ENCODE assay signal across 15 cellular contexts in the genomic region with DNA sequence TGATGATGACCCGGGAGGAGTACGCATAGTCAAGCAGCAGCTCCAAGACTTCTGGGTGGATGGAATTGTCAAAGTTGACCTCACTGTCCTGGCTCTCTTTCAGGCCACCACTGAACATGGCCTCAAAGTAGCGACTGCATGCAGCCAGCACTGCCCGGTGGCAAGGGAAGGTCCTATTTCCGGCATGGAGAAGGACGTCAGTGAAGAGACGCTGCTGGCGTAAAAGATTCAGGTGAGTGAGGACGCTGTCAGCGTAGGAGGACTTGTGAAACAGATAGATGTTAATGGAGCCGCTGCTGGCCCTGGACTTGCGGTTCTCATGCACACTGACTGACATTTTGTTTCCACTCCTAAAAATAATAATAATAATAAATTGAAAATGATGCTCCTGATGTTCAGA. TPM values are rescaled to one million over a fixed set of nuclear protein-coding genes. Genes with fewer than 3 reads are reported as not detected.
A peak's percentile ranks its signal among the peaks of the same experiment; 100 is the strongest.
DNase-seq lines count a peak whose midpoint lies in the region; ATAC-seq, FAIRE-seq and TF ChIP-seq lines count a peak whose summit lies in the region.
"Had no signal": no experiment of that assay in that cellular context is flagged by ENCODE, and none has a peak within 500 bp of the region (broad histone marks: within the 10 kb centered on the region; RNA-seq: fewer than 3 reads in every experiment).

No MANE protein-coding gene starts in this region.

- H3K9me3 ChIP-seq in right cardiac atrium (ENCODE audit: control insufficient read depth, low read length) (no peaks in the 10 kb centered on the region), right atrium auricular region (no peaks in the 10 kb centered on the region), GM12878 (replicated peaks; ENCODE audit: control insufficient read depth, insufficient read depth, low read length) (no peaks in the 10 kb centered on the region)
- H3K9me3 ChIP-seq: BLaER1, SJCRH30 had no signal

- H3K27me3 ChIP-seq in right cardiac atrium (ENCODE audit: control insufficient read depth, insufficient read depth): no peaks in the 10 kb centered on the region
- H3K27me3 ChIP-seq in right atrium auricular region: no peaks in the 10 kb centered on the region
- H3K27me3 ChIP-seq in GM12878 (replicated peaks in 1 of 2; ENCODE audit: control insufficient read depth in 2 of 2, insufficient read depth in 2 of 2, low read length in 1 of 2): no peaks in the 10 kb centered on the region
- H3K27me3 ChIP-seq: BLaER1, SJCRH30 had no signal

- H3K36me3 ChIP-seq in right atrium auricular region: no peaks in the 10 kb centered on the region
- H3K36me3 ChIP-seq in GM12878 (ENCODE audit: control insufficient read depth in 2 of 2, insufficient read depth in 2 of 2, low read length in 1 of 2): peaks cover 14 to 16% of the 10 kb centered on the region in 2 experiments

- H3K9me3 Mint-ChIP-seq in mesothelial cell of epicardium: no peaks in the 10 kb centered on the region
- H3K9me3 Mint-ChIP-seq in type B pancreatic cell: peaks cover 4% of the 10 kb centered on the region
- no peaks in the 10 kb centered on the region for H3K9me3 Mint-ChIP-seq in activated naive CD8-positive, alpha-beta T cell treated with anti-CD3 and anti-CD28 coated beads for 36 hours
- H3K9me3 Mint-ChIP-seq: CD8-positive, alpha-beta memory T cell had no signal

- no peaks in the 10 kb centered on the region for H4K20me1 ChIP-seq in GM12878 (ENCODE audit: control insufficient read depth, insufficient read depth)

- in situ Hi-C loops in GM12878 (cut with MboI): loop anchor here (5.0 kb wide), 1 partner anchor 144 kb away; no protein-coding TSS in a partner anchor

- no peak for TF ChIP-seq EP300 in GM12878 (IDR thresholded peaks at IDR 0.05; ENCODE audit: borderline replicate concordance in 1 of 2, control insufficient read depth in 1 of 2, low read depth in 2 of 2, low read length in 2 of 2)

- H3K4me1 ChIP-seq in right cardiac atrium (ENCODE audit: control insufficient read depth, insufficient read depth, low read length) (peaks cover 13% of the 10 kb centered on the region), right atrium auricular region (peaks cover 0 to 46% of the 10 kb centered on the region in 2 donors), GM12878 (ENCODE audit: control insufficient read depth, insufficient read depth, low read length) (peaks cover 30% of the 10 kb centered on the region)

- peak overlapping the region; percentile 3; the same call in 1 of the 2 replicates for H3K4me2 ChIP-seq in GM12878 (ENCODE audit: control insufficient read depth, insufficient read depth)
- H3K4me2 ChIP-seq: BLaER1 had no signal

- H3K4me3 ChIP-seq in right cardiac atrium (ENCODE audit: low read length) (no peak overlapping the region), right atrium auricular region (peak overlapping the region in 1 of 2 donors; percentile 4), GM12878 (no peak overlapping the region)
- H3K4me3 ChIP-seq: BLaER1, SJCRH30 had no signal

- H3K4me1 Mint-ChIP-seq in mesothelial cell of epicardium (peaks cover 62% of the 10 kb centered on the region), type B pancreatic cell (ENCODE audit: unreplicated experiment) (peaks cover 58% of the 10 kb centered on the region)
- H3K4me1 Mint-ChIP-seq in activated naive CD8-positive, alpha-beta T cell treated with anti-CD3 and anti-CD28 coated beads for 36 hours: peaks cover 33% of the 10 kb centered on the region

- SMC1A ChIA-PET in GM12878 (lab: Charles Lee; ENCODE audit: uncharacterized antibody, unreplicated experiment): interaction anchor here (1.2 to 1.3 kb wide), 2 partner anchors 13 to 48 kb away, joined by 3 read pairs; no protein-coding TSS in a partner anchor

- peak overlapping the region; percentile 45 for H3K4me3 Mint-ChIP-seq in mesothelial cell of epicardium
- peak overlapping the region; percentile 95 for H3K4me3 Mint-ChIP-seq in type B pancreatic cell
- H3K4me3 Mint-ChIP-seq in activated naive CD8-positive, alpha-beta T cell treated with anti-CD3 and anti-CD28 coated beads for 36 hours: no peak overlapping the region
- H3K4me3 Mint-ChIP-seq: CD8-positive, alpha-beta memory T cell had no signal

- H3K79me2 ChIP-seq in GM12878 (ENCODE audit: control insufficient read depth, insufficient read depth, low read length): peaks cover 59% of the 10 kb centered on the region

- no peak for TF ChIP-seq POLR2A in GM12878 (IDR thresholded peaks at IDR 0.05; ENCODE audit: low read depth, low read length)

- no TSS peak for BruUV-seq in GM12878 (replicated peaks; lab: Mats Ljungman, UMichigan)

- H3K9ac ChIP-seq in GM12878 (ENCODE audit: control insufficient read depth, insufficient read depth, low read length): no peak overlapping the region
- H3K9ac ChIP-seq: BLaER1 had no signal

- CTCF ChIA-PET in GM12878 (lab: Yijun Ruan, JAX): interaction anchor here (2.3 kb wide), 1 partner anchor 734 kb away, joined by 7 read pairs; no protein-coding TSS in a partner anchor

- peaks cover 33% of the 10 kb centered on the region for H3K36me3 Mint-ChIP-seq in mesothelial cell of epicardium
- H3K36me3 Mint-ChIP-seq in type B pancreatic cell: peaks cover 46% of the 10 kb centered on the region
- no peaks in the 10 kb centered on the region for H3K36me3 Mint-ChIP-seq in activated naive CD8-positive, alpha-beta T cell treated with anti-CD3 and anti-CD28 coated beads for 36 hours

- H3K27ac Mint-ChIP-seq in mesothelial cell of epicardium: no peak overlapping the region
- peak overlapping the region; percentile 88 for H3K27ac Mint-ChIP-seq in type B pancreatic cell
- no peak overlapping the region for H3K27ac Mint-ChIP-seq in activated naive CD8-positive, alpha-beta T cell treated with anti-CD3 and anti-CD28 coated beads for 36 hours
- H3K27ac Mint-ChIP-seq: CD8-positive, alpha-beta memory T cell had no signal

- ATAC-seq in right cardiac atrium: no peak
- ATAC-seq in GM12878: no peak
- ATAC-seq in GM19467 (IDR thresholded peaks at IDR 0.05; ENCODE audit: unreplicated experiment): no peak

- POLR2A ChIA-PET in GM12878 (lab: Charles Lee): interaction anchor here (0.7 kb wide), 1 partner anchor 819 kb away, joined by 3 read pairs; no protein-coding TSS in a partner anchor

- H3K27ac ChIP-seq in right cardiac atrium (ENCODE audit: low read length) (peak overlapping the region; percentile 4), right atrium auricular region (no peak overlapping the region), GM12878 (ENCODE audit: control insufficient read depth, insufficient read depth) (no peak overlapping the region)
- H3K27ac ChIP-seq: BLaER1, SJCRH30 had no signal

- DNase-seq in right cardiac atrium: no peak
- DNase-seq in right atrium auricular region (ENCODE audit: low spot score): no peak
- no peak for DNase-seq in GM12878 (ENCODE audit: low read depth, low spot score)
- no peak for DNase-seq in mesothelial cell of epicardium (ENCODE audit: low spot score in 2 of 2, unreplicated experiment in 2 of 2)
- no peak for DNase-seq in type B pancreatic cell (ENCODE audit: extremely low spot score, unreplicated experiment)
- no peak for DNase-seq in activated CD4-positive, alpha-beta T cell treated with anti-CD3 and anti-CD28 coated beads for 4 hours
- no peak for DNase-seq in activated naive CD8-positive, alpha-beta T cell treated with anti-CD3 and anti-CD28 coated beads for 36 hours
- DNase-seq: CD8-positive, alpha-beta memory T cell; NCI-H187; NCI-H446; SJCRH30 had no signal

- no peak overlapping the region for H2AFZ ChIP-seq in GM12878 (ENCODE audit: control insufficient read depth, low read depth, low read length)

- intact Hi-C loops in right cardiac atrium (cut with DNase I): no loop called here
- intact Hi-C loops in GM12878 (cut with micrococcal nuclease; ENCODE audit: unreplicated experiment): loop anchor here (10.0 kb wide), 1 partner anchor 951 kb away; no protein-coding TSS in a partner anchor

- 80% methylated on average over 12 of the region's 12 CpGs for WGBS in right cardiac atrium
- whole genome bisulfite sequencing in GM12878 (ENCODE audit: insufficient coverage, insufficient replicate concordance, low lambda C conversion rate, missing lambda C conversion rate): over 99% methylated on average over 12 of the region's 12 CpGs

- no peak for FAIRE-seq in GM12878 (lab: Jason Lieb, UNC)
- FAIRE-seq: A204.1, H54 had no signal

- H3K27me3 Mint-ChIP-seq in mesothelial cell of epicardium (ENCODE audit: low read depth) (no peaks in the 10 kb centered on the region), type B pancreatic cell (no peaks in the 10 kb centered on the region)
- peaks cover 54% of the 10 kb centered on the region for H3K27me3 Mint-ChIP-seq in activated naive CD8-positive, alpha-beta T cell treated with anti-CD3 and anti-CD28 coated beads for 36 hours

- TF ChIP-seq RAD21 in GM12878 (IDR thresholded peaks at IDR 0.05; ENCODE audit: insufficient read depth, low read depth, low read length): no peak

- RAD21 ChIA-PET in GM12878 (lab: Charles Lee; ENCODE audit: unreplicated experiment): interaction anchor here (0.9 to 1.5 kb wide), 2 partner anchors 62 to 171 kb away, joined by 3 read pairs; no protein-coding TSS in a partner anchor

- TF ChIP-seq CTCF in right atrium auricular region (IDR thresholded peaks at IDR 0.05) (no peak), GM12878 (IDR thresholded peaks at IDR 0.05 in 2 of 3, conservative IDR thresholded peaks at IDR 0.05 in 1 of 3; ENCODE audit: control insufficient read depth in 2 of 3, extremely low read depth in 1 of 3, insufficient read depth in 1 of 3, low read depth in 3 of 3, low read length in 3 of 3) (no peak), mesothelial cell of epicardium (IDR thresholded peaks at IDR 0.05; ENCODE audit: unreplicated experiment) (no peak), type B pancreatic cell (conservative IDR thresholded peaks at IDR 0.05) (no peak)

RNA-seq across cellular contexts. Expression of gene ENC1, which starts 4.4 kb away (rescaled TPM):
- total RNA-seq in right cardiac atrium: 10 to 100 TPM in 1 of 4 donors, 1 to 10 TPM in 3; 5.3 to 14.9 (median 7.0) TPM
- polyA plus RNA-seq in right cardiac atrium: 2.9 TPM
- total RNA-seq in right atrium auricular region: 10 to 100 TPM in 1 of 2 donors, 1 to 10 TPM in 1; 5.0 to 18.5 TPM
- total RNA-seq in GM12878 (2013; cell fraction: nucleolus; rRNA removed): 137 and 148 TPM in 2 replicates
- total RNA-seq in GM12878 (2014; rRNA removed): 46.9 and 55.5 TPM in 2 replicates
- total RNA-seq in GM12878 (2014; rRNA removed; fragmentation: Illumina TruSeq; extraction: Trizol): 23.2 and 24.6 TPM in 2 replicates
- total RNA-seq in GM12878 (2021): 46.8 and 53.5 TPM in 2 replicates
- 7.3 TPM for polyA plus RNA-seq in GM12878 (2011; ENCODE audit: low read depth)
- polyA plus RNA-seq in GM12878 (2011; rRNA removed): 53.6 and 54.7 TPM in 2 replicates
- 46.0 and 61.7 TPM in 2 replicates for polyA plus RNA-seq in GM12878 (2011; cell fraction: cytosol; rRNA removed)
- 81.6 and 87.0 TPM in 2 replicates for polyA plus RNA-seq in GM12878 (2011; cell fraction: nucleus; rRNA removed)
- 9.2 and 11.5 TPM in 2 replicates for polyA plus RNA-seq in GM12878 (2012)
- 31.7 and 33.6 TPM in 2 replicates for polyA plus RNA-seq in GM12878 (2014; fragmentation: Illumina TruSeq; extraction: Trizol)
- 1 to 10 TPM; 8.2 to 8.5 TPM for polyA plus RNA-seq in GM12878 (2014; fragmentation: Nextera tagmentation; extraction: Ambion mirVana)
- 27.8 and 46.8 TPM in 2 replicates for polyA plus RNA-seq in GM12878 (2014; rRNA removed)
- 10 to 100 TPM; 32.4 to 36.3 TPM for polyA plus RNA-seq in GM12878 (2016; fragmentation: Nextera tagmentation; extraction: Ambion mirVana)
- 102 and 112 TPM in 2 replicates for polyA minus RNA-seq in GM12878 (2011; rRNA and poly(A)+ RNA removed)
- 29.0 and 29.4 TPM in 2 replicates for polyA minus RNA-seq in GM12878 (2011; cell fraction: cytosol; rRNA and poly(A)+ RNA removed)
- 127 and 189 TPM in 2 replicates for polyA minus RNA-seq in GM12878 (2011; cell fraction: nucleus; rRNA and poly(A)+ RNA removed)
- total RNA-seq in mesothelial cell of epicardium: 123 to 129 TPM (median 125 TPM) in 3 replicates
- 83.2 and 96.8 TPM in 2 replicates for total RNA-seq in type B pancreatic cell (ENCODE audit: low replicate concordance)
- under 1 TPM; 0.52 to 0.60 TPM for total RNA-seq in activated naive CD8-positive, alpha-beta T cell treated with anti-CD3 and anti-CD28 coated beads for 36 hours

RNA-seq across cellular contexts. Expression of gene HEXB, which starts 48.9 kb away (rescaled TPM):
- total RNA-seq in right cardiac atrium (10 to 100 TPM; 76.7 to 84.3 (median 81.7) TPM), right atrium auricular region (10 to 100 TPM; 52.2 to 65.8 TPM), GM12878 (2014; rRNA removed) (36.9 and 50.1 TPM in 2 replicates), GM12878 (2014; rRNA removed; fragmentation: Illumina TruSeq; extraction: Trizol) (56.8 and 56.9 TPM in 2 replicates), GM12878 (2021) (37.3 and 43.6 TPM in 2 replicates), mesothelial cell of epicardium (57.5 to 62.5 TPM (median 58.3 TPM) in 3 replicates), type B pancreatic cell (ENCODE audit: low replicate concordance) (76.6 and 114 TPM in 2 replicates)
- polyA plus RNA-seq in right cardiac atrium (63.0 TPM), GM12878 (2011; rRNA removed) (76.0 and 109 TPM in 2 replicates), GM12878 (2014; fragmentation: Illumina TruSeq; extraction: Trizol) (40.0 and 46.3 TPM in 2 replicates), GM12878 (2014; fragmentation: Nextera tagmentation; extraction: Ambion mirVana) (10 to 100 TPM; 13.5 to 43.4 TPM), GM12878 (2014; rRNA removed) (41.8 and 47.1 TPM in 2 replicates), GM12878 (2016; fragmentation: Nextera tagmentation; extraction: Ambion mirVana) (10 to 100 TPM; 44.7 to 46.6 TPM)
- 65.8 and 82.6 TPM in 2 replicates for total RNA-seq in GM12878 (2013; cell fraction: nucleolus; rRNA removed)
- 25.0 TPM for polyA plus RNA-seq in GM12878 (2011; ENCODE audit: low read depth)
- 31.1 and 32.1 TPM in 2 replicates for polyA plus RNA-seq in GM12878 (2011; cell fraction: cytosol; rRNA removed)
- polyA plus RNA-seq in GM12878 (2011; cell fraction: nucleus; rRNA removed): 25.6 and 30.5 TPM in 2 replicates
- polyA plus RNA-seq in GM12878 (2012): 37.1 and 40.9 TPM in 2 replicates
- 36.9 and 46.0 TPM in 2 replicates for polyA minus RNA-seq in GM12878 (2011; rRNA and poly(A)+ RNA removed)
- 17.5 and 19.4 TPM in 2 replicates for polyA minus RNA-seq in GM12878 (2011; cell fraction: cytosol; rRNA and poly(A)+ RNA removed)
- polyA minus RNA-seq in GM12878 (2011; cell fraction: nucleus; rRNA and poly(A)+ RNA removed): 19.7 and 35.3 TPM in 2 replicates
- total RNA-seq in activated naive CD8-positive, alpha-beta T cell treated with anti-CD3 and anti-CD28 coated beads for 36 hours: 10 to 100 TPM; 44.7 to 51.7 TPM
